Comparison of ENCODE assay signal across 8 cellular contexts in genomic region chr13:51801631-51802099, GRCh38. TPM values are rescaled to one million over a fixed set of nuclear protein-coding genes. Genes with fewer than 3 reads are reported as not detected.
DNase-seq lines count a peak whose midpoint lies in the region; ATAC-seq and TF ChIP-seq lines count a peak whose summit lies in the region.

No MANE protein-coding gene starts in this region.

- H3K9me3 Mint-ChIP-seq in central memory CD8-positive, alpha-beta T cell, result no peaks in the 10 kb centered on the region
- H3K9me3 Mint-ChIP-seq in memory B cell, result no peaks in the 10 kb centered on the region

- no peaks in the 10 kb centered on the region for H3K27me3 Mint-ChIP-seq in central memory CD8-positive, alpha-beta T cell
- no peaks in the 10 kb centered on the region for H3K27me3 Mint-ChIP-seq in memory B cell

- H3K27me3 ChIP-seq in MG63 (no peaks in the 10 kb centered on the region), tibial nerve (no peaks in the 10 kb centered on the region)

- ATAC-seq in central memory CD8-positive, alpha-beta T cell (replicated peaks; ENCODE audit: extremely low read depth, poor library complexity, severe bottlenecking), result no peak
- no peak for ATAC-seq in memory B cell (ENCODE audit: low read depth)
- no peak for ATAC-seq in HG03457 (IDR thresholded peaks at IDR 0.05; ENCODE audit: unreplicated experiment)

- no peaks in the 10 kb centered on the region for H3K9me3 ChIP-seq in MG63
- no peaks in the 10 kb centered on the region for H3K9me3 ChIP-seq in tibial nerve

- H3K4me1 ChIP-seq in tibial nerve, result peaks cover 6 to 49% (median 24%) of the 10 kb centered on the region in 4 donors

- peak overlapping the region; percentile 96 to 100 (median 98) for H3K27ac ChIP-seq in tibial nerve

- peak overlapping the region; percentile 85 for H3K4me3 Mint-ChIP-seq in central memory CD8-positive, alpha-beta T cell
- no peak overlapping the region for H3K4me3 Mint-ChIP-seq in memory B cell

- 25 to 47% methylated on average over 7 of the region's 7 CpGs for WGBS in tibial nerve, 2 donors

- DNase-seq in A172 (ENCODE audit: low spot score) (peak; percentile 48), MG63 (peak; percentile 29), memory B cell (ENCODE audit: low spot score in 2 of 2) (no peak), tibial nerve (ENCODE audit: low spot score in 2 of 2) (peak; percentile 50 to 57), LoVo (ENCODE audit: low spot score) (no peak)
- DNase-seq in central memory CD8-positive, alpha-beta T cell (ENCODE audit: low spot score in 2 of 2), result no peak
- no peak for DNase-seq in stimulated activated naive CD4-positive, alpha-beta T cell treated with Interleukin-2 at 50 U/mL for 16 hours (lab: John Stamatoyannopoulos, UW)

- H3K4me3 ChIP-seq in MG63, result no peak overlapping the region
- no peak overlapping the region for H3K4me3 ChIP-seq in tibial nerve

- peaks cover 40% of the 10 kb centered on the region for H3K36me3 Mint-ChIP-seq in central memory CD8-positive, alpha-beta T cell (ENCODE audit: insufficient read depth)
- H3K36me3 Mint-ChIP-seq in memory B cell, result peaks cover 2% of the 10 kb centered on the region

- peak overlapping the region; percentile 99 for H3K27ac Mint-ChIP-seq in central memory CD8-positive, alpha-beta T cell (ENCODE audit: low read depth)
- H3K27ac Mint-ChIP-seq in memory B cell, result peak overlapping the region; percentile 100

- H3K36me3 ChIP-seq in MG63 (no peaks in the 10 kb centered on the region), tibial nerve (peaks cover 0 to 30% (median 0%) of the 10 kb centered on the region in 3 donors)

- TF ChIP-seq CTCF in tibial nerve (IDR thresholded peaks at IDR 0.05), result peak in 1 of 5 experiments; percentile 36

- no peak for TF ChIP-seq EP300 in tibial nerve (IDR thresholded peaks at IDR 0.05)

- peaks cover 47% of the 10 kb centered on the region for H3K4me1 Mint-ChIP-seq in central memory CD8-positive, alpha-beta T cell
- H3K4me1 Mint-ChIP-seq in memory B cell, result peaks cover 23% of the 10 kb centered on the region

- no peak for TF ChIP-seq POLR2A in tibial nerve (IDR thresholded peaks at IDR 0.05)

RNA-seq across cellular contexts. Expression of gene DHRS12, which starts 2.3 kb away (rescaled TPM):
- total RNA-seq in A172 (2014; rRNA removed; shearing (Covaris generic)), result 3.1 and 6.1 TPM in 2 replicates
- 5.1 TPM in 1 of 2 replicates, not detected in the other for total RNA-seq in MG63 (2014; rRNA removed; shearing (Covaris generic); ENCODE audit: low replicate concordance)
- total RNA-seq in tibial nerve, result 10 to 100 TPM; 12.3 to 19.5 (median 16.7) TPM

RNA-seq across cellular contexts. Expression of gene TMEM272, which starts 43.3 kb away (rescaled TPM):
- total RNA-seq in A172 (2014; rRNA removed; shearing (Covaris generic)), result not detected in 2 replicates
- total RNA-seq in MG63 (2014; rRNA removed; shearing (Covaris generic); ENCODE audit: low replicate concordance), result not detected in 2 replicates
- total RNA-seq in tibial nerve, result not detected

Comparison
In these comparisons a context has a peak if more than half of its experiments do, and no peak if none do; other contexts are left out.
1. DNase-seq: peak in A172 (single experiment), MG63 (single experiment) and tibial nerve (2 of 2); none in central memory CD8-positive, alpha-beta T cell (0 of 2), memory B cell (0 of 2), stimulated activated naive CD4-positive, alpha-beta T cell treated with Interleukin-2 at 50 U/mL for 16 hours (single experiment) and LoVo (single experiment).